In the genomic region with DNA sequence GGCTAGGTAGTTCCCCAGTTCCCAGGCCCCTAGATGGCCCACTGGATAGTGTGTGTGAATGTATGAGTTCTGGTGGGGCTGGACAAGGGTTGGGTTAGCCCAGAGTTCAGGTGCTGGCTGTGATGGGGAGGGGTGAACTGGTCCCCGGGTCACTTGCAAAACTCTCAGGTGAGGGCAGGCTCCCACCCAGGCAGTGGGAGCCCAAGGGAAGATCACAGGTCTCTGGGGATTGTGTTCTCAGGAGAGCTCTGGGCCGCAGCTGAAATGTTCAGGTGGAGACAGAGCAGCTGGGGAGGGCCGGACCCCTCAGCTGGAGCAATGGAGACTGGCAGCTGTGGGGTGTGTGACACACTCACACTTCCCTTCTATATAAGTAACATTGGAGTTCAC, we compare ENCODE assay signal across 18 cellular contexts. TPM values are rescaled to one million over a fixed set of nuclear protein-coding genes. Genes with fewer than 3 reads are reported as not detected.
DNase-seq lines count a peak whose midpoint lies in the region; ATAC-seq, FAIRE-seq and TF ChIP-seq lines count a peak whose summit lies in the region.
"Had no signal": no experiment of that assay in that cellular context is flagged by ENCODE, and none has a peak within 500 bp of the region (broad histone marks: within the 10 kb centered on the region; RNA-seq: fewer than 3 reads in every experiment).

No MANE protein-coding gene starts in this region.

- no peak for FAIRE-seq in GM12878 (lab: Jason Lieb, UNC)

- TF ChIP-seq EP300 in GM12878 (IDR thresholded peaks at IDR 0.05; ENCODE audit: borderline replicate concordance in 1 of 2, control insufficient read depth in 1 of 2, low read depth in 2 of 2, low read length in 2 of 2), result no peak

- BruUV-seq in GM12878 (replicated peaks; lab: Mats Ljungman, UMichigan), result no TSS peak

- ATAC-seq in HG02610 (IDR thresholded peaks at IDR 0.05; ENCODE audit: unreplicated experiment) (peak; percentile 4), GM12878 (no peak), sciatic nerve (peak; percentile 36), HG02970 (IDR thresholded peaks at IDR 0.05; ENCODE audit: low FRiP score, unreplicated experiment) (no peak)

- no peak overlapping the region for H3K4me3 Mint-ChIP-seq in T-helper 1 cell treated with Interleukin-12 subunit alpha and Interleukin-12 subunit beta and Interleukin-4 antibody, amounts not matched to agents 30 μg/mL and 1 μg/mL, for 36 hours
- H3K4me3 Mint-ChIP-seq: CD8-positive, alpha-beta T cell had no signal

- WGBS in GM12878 (ENCODE audit: insufficient coverage, insufficient replicate concordance, low lambda C conversion rate, missing lambda C conversion rate), result 71% methylated on average over 3 of the region's 3 CpGs

- no peak for DNase-seq in T-helper 1 cell
- DNase-seq in GM12878 (ENCODE audit: low read depth, low spot score), result no peak
- no peak for DNase-seq in sciatic nerve (ENCODE audit: low spot score)
- no peak for DNase-seq in NCI-H2107 (lab: John Stamatoyannopoulos, UW)
- DNase-seq in left ventricle myocardium inferior, result no peak
- DNase-seq: 8988T; activated gamma-delta T cell treated with Interleukin-2 at 50 U/mL for 16 hours; activated T-cell treated with anti-CD3 and anti-CD28 coated beads for 4 hours; CD8-positive, alpha-beta T cell; NCI-H187 treated with DMSO at 0.1 percent for 48 hours; stimulated activated CD4-positive, alpha-beta T cell treated with anti-CD3 and anti-CD28 coated beads, Interleukin-15, amount 100 ng/mL, for 24 hours; testis; uterus had no signal

- no peak overlapping the region for H3K4me2 ChIP-seq in GM12878 (ENCODE audit: control insufficient read depth, insufficient read depth)

- no peak overlapping the region for H3K4me3 ChIP-seq in GM12878
- H3K4me3 ChIP-seq in left ventricle myocardium inferior, result no peak overlapping the region
- H3K4me3 ChIP-seq: SJSA1, testis, uterus had no signal

- no peaks in the 10 kb centered on the region for H3K79me2 ChIP-seq in GM12878 (ENCODE audit: control insufficient read depth, insufficient read depth, low read length)

- H3K36me3 Mint-ChIP-seq in T-helper 1 cell treated with Interleukin-12 subunit alpha and Interleukin-12 subunit beta and Interleukin-4 antibody, amounts not matched to agents 30 μg/mL and 1 μg/mL, for 36 hours (ENCODE audit: low read depth), result no peaks in the 10 kb centered on the region
- H3K36me3 Mint-ChIP-seq: CD8-positive, alpha-beta T cell had no signal

- RAD21 ChIA-PET in GM12878 (lab: Charles Lee; ENCODE audit: unreplicated experiment), result interaction anchor here (0.8 to 4.8 kb wide), 42 partner anchors 10 to 1182 kb away, joined by 3 to 224 read pairs (median 7); a partner anchor contains a TSS

- in situ Hi-C loops in GM12878 (cut with MboI), result loop anchor here (10.0 kb wide), 1 partner anchor 254 kb away; no protein-coding TSS in a partner anchor

- H3K36me3 ChIP-seq in GM12878 (ENCODE audit: control insufficient read depth in 2 of 2, insufficient read depth in 2 of 2, low read length in 1 of 2), result no peaks in the 10 kb centered on the region
- H3K36me3 ChIP-seq in left ventricle myocardium inferior, result no peaks in the 10 kb centered on the region
- H3K36me3 ChIP-seq: gastrocnemius medialis, SJSA1, uterus had no signal

- H3K4me1 ChIP-seq in GM12878 (ENCODE audit: control insufficient read depth, insufficient read depth, low read length) (peaks cover 8% of the 10 kb centered on the region), left ventricle myocardium inferior (peaks cover 8% of the 10 kb centered on the region)
- H3K4me1 ChIP-seq: SJSA1, testis, uterus had no signal

- H3K9me3 ChIP-seq in GM12878 (replicated peaks; ENCODE audit: control insufficient read depth, insufficient read depth, low read length), result no peaks in the 10 kb centered on the region; the same call in 2 of the 3 replicates
- peaks cover 4% of the 10 kb centered on the region for H3K9me3 ChIP-seq in left ventricle myocardium inferior (replicated peaks)
- H3K9me3 ChIP-seq: gastrocnemius medialis, SJSA1, testis, uterus had no signal

- SMC1A ChIA-PET in GM12878 (lab: Charles Lee; ENCODE audit: uncharacterized antibody, unreplicated experiment), result interaction anchor here (0.5 to 5.5 kb wide), 41 partner anchors 8 to 446 kb away, joined by 3 to 212 read pairs (median 5); a partner anchor contains a TSS

- H3K9ac ChIP-seq in GM12878 (ENCODE audit: control insufficient read depth, insufficient read depth, low read length), result no peak overlapping the region

- peak overlapping the region; percentile 52 for H3K27ac Mint-ChIP-seq in T-helper 1 cell treated with Interleukin-12 subunit alpha and Interleukin-12 subunit beta and Interleukin-4 antibody, amounts not matched to agents 30 μg/mL and 1 μg/mL, for 36 hours
- H3K27ac Mint-ChIP-seq: CD8-positive, alpha-beta T cell had no signal

- peaks cover 0 to 3% of the 10 kb centered on the region in 2 experiments; a peak in 2 of 4 replicates for H3K27me3 ChIP-seq in GM12878 (replicated peaks in 1 of 2; ENCODE audit: control insufficient read depth in 2 of 2, insufficient read depth in 2 of 2, low read length in 1 of 2)
- H3K27me3 ChIP-seq in left ventricle myocardium inferior (ENCODE audit: low read depth), result peaks cover 11% of the 10 kb centered on the region
- H3K27me3 ChIP-seq: gastrocnemius medialis, testis, uterus had no signal

- H3K27me3 Mint-ChIP-seq in T-helper 1 cell treated with Interleukin-12 subunit alpha and Interleukin-12 subunit beta and Interleukin-4 antibody, amounts not matched to agents 30 μg/mL and 1 μg/mL, for 36 hours (ENCODE audit: low read depth), result peaks cover 46% of the 10 kb centered on the region

- no peaks in the 10 kb centered on the region for H3K9me3 Mint-ChIP-seq in T-helper 1 cell treated with Interleukin-12 subunit alpha and Interleukin-12 subunit beta and Interleukin-4 antibody, amounts not matched to agents 30 μg/mL and 1 μg/mL, for 36 hours

- H4K20me1 ChIP-seq in GM12878 (ENCODE audit: control insufficient read depth, insufficient read depth), result no peaks in the 10 kb centered on the region

- CTCF ChIA-PET in GM12878 (lab: Yijun Ruan, JAX), result interaction anchor here (0.7 to 7.9 kb wide), 50 partner anchors 8 to 1145 kb away, joined by 3 to 386 read pairs (median 8); a partner anchor contains a TSS

- no peak for TF ChIP-seq CTCF in GM12878 (IDR thresholded peaks at IDR 0.05 in 2 of 3, conservative IDR thresholded peaks at IDR 0.05 in 1 of 3; ENCODE audit: control insufficient read depth in 2 of 3, extremely low read depth in 1 of 3, insufficient read depth in 1 of 3, low read depth in 3 of 3, low read length in 3 of 3)
- no peak for TF ChIP-seq CTCF in left ventricle myocardium inferior (IDR thresholded peaks at IDR 0.05; ENCODE audit: borderline replicate concordance)

- H3K27ac ChIP-seq in GM12878 (ENCODE audit: control insufficient read depth, insufficient read depth), result no peak overlapping the region
- no peak overlapping the region for H3K27ac ChIP-seq in left ventricle myocardium inferior (replicated peaks)
- H3K27ac ChIP-seq: SJSA1, testis, uterus had no signal

- TF ChIP-seq RAD21 in GM12878 (IDR thresholded peaks at IDR 0.05; ENCODE audit: insufficient read depth, low read depth, low read length), result no peak

- no peak for TF ChIP-seq POLR2A in GM12878 (IDR thresholded peaks at IDR 0.05; ENCODE audit: low read depth, low read length)

- peak overlapping the region; percentile 66 for H2AFZ ChIP-seq in GM12878 (ENCODE audit: control insufficient read depth, low read depth, low read length)

- POLR2A ChIA-PET in GM12878 (lab: Charles Lee), result interaction anchor here (0.6 to 3.5 kb wide), 8 partner anchors 14 to 259 kb away, joined by 3 to 22 read pairs (median 5); a partner anchor contains a TSS

- intact Hi-C loops in GM12878 (cut with micrococcal nuclease; ENCODE audit: unreplicated experiment) (loop anchor here (2.0 to 5.0 kb wide), 5 partner anchors 34 to 250 kb away; a partner anchor contains a TSS), sciatic nerve (cut with DNase I) (no loop called here), left ventricle myocardium inferior (cut with micrococcal nuclease) (loop anchor here (10.0 kb wide), 1 partner anchor 244 kb away; no protein-coding TSS in a partner anchor)

- H3K4me1 Mint-ChIP-seq in T-helper 1 cell treated with Interleukin-12 subunit alpha and Interleukin-12 subunit beta and Interleukin-4 antibody, amounts not matched to agents 30 μg/mL and 1 μg/mL, for 36 hours (ENCODE audit: low read depth), result peaks cover 18% of the 10 kb centered on the region

TF ChIP-seq in GM12878, 131 proteins besides CTCF, POLR2A, EP300 and RAD21:
- TF ChIP-seq GATAD2B (conservative IDR thresholded peaks at IDR 0.05; ENCODE audit: low read depth), result 0 out of 2 replicates have a peak, but pooled peaks have one; percentile 23
- peak; percentile 90 for TF ChIP-seq MEF2B (IDR thresholded peaks at IDR 0.05; ENCODE audit: partially characterized antibody, poor library complexity, severe bottlenecking)
- no peak for TF ChIP-seq SPI1 (IDR thresholded peaks at IDR 0.05; ENCODE audit: borderline replicate concordance, insufficient read depth, low read depth, low read length)
TF ChIP-seq in GM12878: peak in this region for 2.

RNA-seq across cellular contexts. Expression of a gene that starts 12.8 kb away (rescaled TPM):
- 80.5 and 81.9 TPM in 2 replicates for total RNA-seq in GM12878 (2013; cell fraction: nucleolus; rRNA removed)
- total RNA-seq in GM12878 (2014; rRNA removed), result 7.1 and 13.4 TPM in 2 replicates
- 6.6 and 7.6 TPM in 2 replicates for total RNA-seq in GM12878 (2014; rRNA removed; fragmentation: Illumina TruSeq; extraction: Trizol)
- total RNA-seq in GM12878 (2021), result 28.5 and 30.0 TPM in 2 replicates
- polyA plus RNA-seq in GM12878 (2011; ENCODE audit: low read depth), result 19.7 TPM
- polyA plus RNA-seq in GM12878 (2011; rRNA removed), result 22.8 and 45.7 TPM in 2 replicates
- polyA plus RNA-seq in GM12878 (2011; cell fraction: cytosol; rRNA removed), result 3.8 and 6.1 TPM in 2 replicates
- polyA plus RNA-seq in GM12878 (2011; cell fraction: nucleus; rRNA removed), result 3.7 and 4.7 TPM in 2 replicates
- polyA plus RNA-seq in GM12878 (2012), result 17.4 and 17.7 TPM in 2 replicates
- 36.7 and 46.1 TPM in 2 replicates for polyA plus RNA-seq in GM12878 (2014; fragmentation: Illumina TruSeq; extraction: Trizol)
- 1 to 10 TPM; 4.2 to 8.4 TPM for polyA plus RNA-seq in GM12878 (2014; fragmentation: Nextera tagmentation; extraction: Ambion mirVana)
- polyA plus RNA-seq in GM12878 (2014; rRNA removed), result 15.8 and 17.3 TPM in 2 replicates
- 1 to 10 TPM; 1.3 to 2.2 TPM for polyA plus RNA-seq in GM12878 (2016; fragmentation: Nextera tagmentation; extraction: Ambion mirVana)
- polyA minus RNA-seq in GM12878 (2011; rRNA and poly(A)+ RNA removed), result 6.6 and 9.7 TPM in 2 replicates
- polyA minus RNA-seq in GM12878 (2011; cell fraction: cytosol; rRNA and poly(A)+ RNA removed), result 2.9 and 3.8 TPM in 2 replicates
- polyA minus RNA-seq in GM12878 (2011; cell fraction: nucleus; rRNA and poly(A)+ RNA removed), result 12.0 and 18.3 TPM in 2 replicates
- total RNA-seq in sciatic nerve, result 24.4 TPM
- 28.7 TPM for total RNA-seq in left ventricle myocardium inferior

Comparison
In these comparisons a context has a peak if more than half of its experiments do, and no peak if none do; other contexts are left out.
1. ATAC-seq: peak in HG02610 (single experiment) and sciatic nerve (single experiment); none in GM12878 (single experiment) and HG02970 (single experiment).